Comparison of ENCODE assay signal across 8 cellular contexts in genomic region chr11:11372461-11372860, GRCh38.
"Had no signal": no experiment of that assay in that cellular context is flagged by ENCODE, and none has a peak within 500 bp of the region (broad histone marks: within the 10 kb centered on the region; RNA-seq: fewer than 3 reads in every experiment).

No MANE protein-coding gene starts in this region.

- H3K9me3 Mint-ChIP-seq: GM23338 had no signal

- H3K27ac ChIP-seq: HL-60 had no signal

- H3K27ac Mint-ChIP-seq: GM23338, H9, IgD-negative memory B cell had no signal

- DNase-seq: H9, HCEC 1CT had no signal

- FAIRE-seq: H1, H54, HepG2 had no signal

- ATAC-seq: GM23338, HepG2 had no signal

- H3K27me3 Mint-ChIP-seq: IgD-negative memory B cell had no signal

- H3K4me3 ChIP-seq: GM23338 had no signal

- H3K4me1 Mint-ChIP-seq: IgD-negative memory B cell had no signal

- H3K36me3 Mint-ChIP-seq: IgD-negative memory B cell had no signal

- H3K4me3 Mint-ChIP-seq: GM23338, H9, IgD-negative memory B cell had no signal
